In the genomic region with DNA sequence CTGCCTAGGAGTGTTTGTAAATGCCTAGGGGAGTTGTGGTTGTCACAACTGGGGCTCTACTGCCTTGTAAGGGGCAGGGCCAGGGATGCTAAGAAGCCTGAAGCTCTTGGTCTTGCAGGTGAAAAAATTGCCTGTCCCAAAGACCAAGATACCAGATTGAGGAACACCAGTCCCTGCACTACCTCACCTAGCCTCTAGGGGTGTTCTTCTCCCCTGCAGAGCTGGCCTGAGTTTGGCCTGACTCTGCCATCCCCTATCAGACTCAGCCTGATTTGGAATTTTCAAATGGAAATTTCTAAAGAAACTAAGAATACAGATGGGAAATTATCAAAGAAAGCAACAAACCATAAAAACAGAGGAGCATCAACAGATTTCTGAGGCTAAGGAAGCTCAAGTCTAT, we compare ENCODE assay signal across 10 cellular contexts.
DNase-seq lines count a peak whose midpoint lies in the region; ATAC-seq, FAIRE-seq and TF ChIP-seq lines count a peak whose summit lies in the region.
"Had no signal": no experiment of that assay in that cellular context is flagged by ENCODE, and none has a peak within 500 bp of the region (broad histone marks: within the 10 kb centered on the region; RNA-seq: fewer than 3 reads in every experiment).

No MANE protein-coding gene starts in this region.

- SMC1A ChIA-PET in GM12878 (lab: Charles Lee; ENCODE audit: uncharacterized antibody, unreplicated experiment): no interaction called here

- H3K9ac ChIP-seq in GM12878 (ENCODE audit: control insufficient read depth, insufficient read depth, low read length): no peak overlapping the region

- H3K4me1 ChIP-seq in GM12878 (ENCODE audit: control insufficient read depth, insufficient read depth, low read length): no peaks in the 10 kb centered on the region

- H4K20me1 ChIP-seq in GM12878 (ENCODE audit: control insufficient read depth, insufficient read depth): no peaks in the 10 kb centered on the region

- no peak overlapping the region for H3K4me3 ChIP-seq in GM12878

- no peaks in the 10 kb centered on the region for H3K27me3 ChIP-seq in GM12878 (replicated peaks in 1 of 2; ENCODE audit: control insufficient read depth in 2 of 2, insufficient read depth in 2 of 2, low read length in 1 of 2)

- TF ChIP-seq CTCF in GM13977 (IDR thresholded peaks at IDR 0.05; ENCODE audit: extremely low read depth, insufficient read depth, missing control alignments) (peak; percentile 46), GM12878 (IDR thresholded peaks at IDR 0.05 in 2 of 3, conservative IDR thresholded peaks at IDR 0.05 in 1 of 3; ENCODE audit: control insufficient read depth in 2 of 3, extremely low read depth in 1 of 3, insufficient read depth in 1 of 3, low read depth in 3 of 3, low read length in 3 of 3) (peak; percentile 23 to 58 (median 45); a peak in 4 of 6 replicates), osteocyte (IDR thresholded peaks at IDR 0.05) (peak; percentile 18), Calu3 (IDR thresholded peaks at IDR 0.05; ENCODE audit: unreplicated experiment) (no peak)

- no peak overlapping the region for H3K4me3 Mint-ChIP-seq in osteocyte (ENCODE audit: unreplicated experiment)
- H3K4me3 Mint-ChIP-seq in Calu3 (ENCODE audit: low read depth, unreplicated experiment): no peak overlapping the region
- H3K4me3 Mint-ChIP-seq: dendritic cell treated with granulocyte-macrophage colony-stimulating factor and Interleukin-4, amounts not matched to agents 40 ng/mL and 50 ng/mL, for 4 days had no signal

- DNase-seq in GM13977 (ENCODE audit: low spot score): no peak
- no peak for DNase-seq in GM12878 (ENCODE audit: low read depth, low spot score)
- no peak for DNase-seq in osteocyte (ENCODE audit: extremely low spot score, unreplicated experiment)
- no peak for DNase-seq in A172 (ENCODE audit: low spot score)
- DNase-seq in Calu3: no peak
- DNase-seq: naive B cell had no signal

- H3K79me2 ChIP-seq in GM12878 (ENCODE audit: control insufficient read depth, insufficient read depth, low read length): no peaks in the 10 kb centered on the region

- CTCF ChIA-PET in GM12878 (lab: Yijun Ruan, JAX) (interaction anchor here (0.8 kb wide), 1 partner anchor 25 kb away, joined by 4 read pairs; no protein-coding TSS in a partner anchor), Calu3 (lab: Charles Lee) (no interaction called here)

- peak; percentile 55 for ATAC-seq in HG03520 (IDR thresholded peaks at IDR 0.05; ENCODE audit: unreplicated experiment)
- peak; percentile 47; the same call in 1 of the 3 replicates for ATAC-seq in GM12878
- ATAC-seq in GM18870 (IDR thresholded peaks at IDR 0.05; ENCODE audit: unreplicated experiment): no peak

- H3K4me1 Mint-ChIP-seq in osteocyte (ENCODE audit: unreplicated experiment) (no peaks in the 10 kb centered on the region), Calu3 (ENCODE audit: low read depth, unreplicated experiment) (no peaks in the 10 kb centered on the region)
- H3K4me1 Mint-ChIP-seq: naive B cell had no signal

- H3K36me3 ChIP-seq in GM12878 (ENCODE audit: control insufficient read depth in 2 of 2, insufficient read depth in 2 of 2, low read length in 1 of 2): no peaks in the 10 kb centered on the region

- TF ChIP-seq EP300 in GM12878 (IDR thresholded peaks at IDR 0.05; ENCODE audit: borderline replicate concordance in 1 of 2, control insufficient read depth in 1 of 2, low read depth in 2 of 2, low read length in 2 of 2): no peak

- H3K27ac Mint-ChIP-seq in osteocyte (ENCODE audit: unreplicated experiment) (no peak overlapping the region), Calu3 (ENCODE audit: unreplicated experiment) (no peak overlapping the region)
- H3K27ac Mint-ChIP-seq: dendritic cell treated with granulocyte-macrophage colony-stimulating factor and Interleukin-4, amounts not matched to agents 40 ng/mL and 50 ng/mL, for 4 days had no signal

- H3K27me3 Mint-ChIP-seq in osteocyte (ENCODE audit: unreplicated experiment) (no peaks in the 10 kb centered on the region), Calu3 (ENCODE audit: unreplicated experiment) (no peaks in the 10 kb centered on the region)
- H3K27me3 Mint-ChIP-seq: dendritic cell treated with granulocyte-macrophage colony-stimulating factor and Interleukin-4, amounts not matched to agents 40 ng/mL and 50 ng/mL, for 4 days; naive B cell had no signal

- peaks cover 31% of the 10 kb centered on the region for H3K9me3 Mint-ChIP-seq in osteocyte (ENCODE audit: unreplicated experiment)
- peaks cover 8% of the 10 kb centered on the region for H3K9me3 Mint-ChIP-seq in Calu3 (ENCODE audit: low read depth, unreplicated experiment)

- RAD21 ChIA-PET in GM12878 (lab: Charles Lee; ENCODE audit: unreplicated experiment): no interaction called here

- BruUV-seq in GM12878 (replicated peaks; lab: Mats Ljungman, UMichigan) (no TSS peak), Calu3 (replicated peaks; lab: Mats Ljungman, UMichigan) (no TSS peak)

- in situ Hi-C loops in GM13977 (cut with MboI; ENCODE audit: low pct_unique_long_range_greater_than_20kb, low sequenced_read_pairs, unreplicated experiment) (no loop called here), GM12878 (cut with MboI) (no loop called here)

- intact Hi-C loops in GM12878 (cut with micrococcal nuclease; ENCODE audit: unreplicated experiment): no loop called here
- intact Hi-C loops in Calu3 (cut with micrococcal nuclease; ENCODE audit: unreplicated experiment): no loop called here

- no peaks in the 10 kb centered on the region for H3K9me3 ChIP-seq in GM12878 (replicated peaks; ENCODE audit: control insufficient read depth, insufficient read depth, low read length)

- no peak for TF ChIP-seq RAD21 in GM12878 (IDR thresholded peaks at IDR 0.05; ENCODE audit: insufficient read depth, low read depth, low read length)

- H3K27ac ChIP-seq in GM12878 (ENCODE audit: control insufficient read depth, insufficient read depth): no peak overlapping the region

- no peak overlapping the region for H3K4me2 ChIP-seq in GM12878 (ENCODE audit: control insufficient read depth, insufficient read depth)

- no peak overlapping the region for H2AFZ ChIP-seq in GM12878 (ENCODE audit: control insufficient read depth, low read depth, low read length)

- FAIRE-seq in GM12878 (lab: Jason Lieb, UNC): no peak
- FAIRE-seq: TTC549 had no signal

- TF ChIP-seq POLR2A in GM12878 (IDR thresholded peaks at IDR 0.05; ENCODE audit: low read depth, low read length): no peak

- H3K36me3 Mint-ChIP-seq in osteocyte (ENCODE audit: unreplicated experiment): no peaks in the 10 kb centered on the region
- H3K36me3 Mint-ChIP-seq in Calu3 (ENCODE audit: insufficient read depth, unreplicated experiment): no peaks in the 10 kb centered on the region

- POLR2A ChIA-PET in GM12878 (lab: Charles Lee): no interaction called here

TF ChIP-seq in GM12878, 131 proteins besides CTCF, POLR2A, EP300 and RAD21:
- TF ChIP-seq ZNF622 (IDR thresholded peaks at IDR 0.05) (no peak), CBFB (IDR thresholded peaks at IDR 0.05; ENCODE audit: low read depth) (no peak)
